8 cellular contexts compared by ENCODE assay signal in the genomic region with DNA sequence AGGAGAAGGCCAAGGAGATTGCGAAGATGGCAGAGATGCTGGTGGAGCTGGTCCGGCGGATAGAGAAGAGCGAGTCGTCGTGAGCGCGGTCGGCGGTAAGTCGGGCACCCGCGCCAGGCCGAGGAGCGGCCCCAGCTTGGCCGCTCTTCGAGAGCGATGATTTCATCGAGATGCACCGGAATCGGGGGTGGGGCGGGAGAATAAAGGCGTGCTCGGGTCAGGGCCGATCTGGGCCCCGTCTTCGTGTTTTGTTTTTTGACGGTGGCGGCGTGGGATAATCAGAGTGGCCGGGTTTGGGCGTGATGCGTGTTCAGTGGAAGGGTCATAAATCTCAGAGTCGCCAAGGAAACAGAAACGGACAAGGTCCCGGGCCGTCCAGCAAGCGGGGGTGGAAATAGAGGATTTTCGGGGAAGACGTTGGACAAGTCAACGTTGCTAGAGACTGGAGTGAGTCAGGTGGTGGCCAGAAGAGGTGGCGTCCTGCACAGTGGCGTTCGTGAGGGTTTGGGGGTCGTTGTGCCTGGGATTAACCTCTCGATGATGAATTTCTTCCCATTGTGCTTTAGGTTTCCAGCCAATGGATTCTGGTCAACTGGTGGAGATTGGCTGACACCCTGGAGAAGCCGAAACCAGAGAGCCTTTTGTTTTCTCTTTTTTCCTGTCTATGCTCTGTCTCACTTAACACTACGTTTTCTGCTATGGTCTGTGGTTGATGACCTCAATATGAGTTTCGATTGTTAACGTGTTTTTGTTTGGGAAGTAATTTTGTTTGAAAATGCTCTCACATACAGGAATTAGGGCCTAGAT. TPM values are rescaled to one million over a fixed set of nuclear protein-coding genes. Genes with fewer than 3 reads are reported as not detected.
DNase-seq lines count a peak whose midpoint lies in the region; ATAC-seq and TF ChIP-seq lines count a peak whose summit lies in the region.

No MANE protein-coding gene starts in this region.

- H3K36me3 Mint-ChIP-seq in GM23338 (ENCODE audit: low read depth), result peaks cover 32% of the 10 kb centered on the region
- peaks cover 47% of the 10 kb centered on the region for H3K36me3 Mint-ChIP-seq in activated T-helper 17 cell treated with anti-CD3 and anti-CD28 coated beads, Interleukin-2, amount 50 U/mL, for 72 hours (ENCODE audit: low read depth)

- peaks cover 15% of the 10 kb centered on the region for H3K27me3 Mint-ChIP-seq in GM23338 (ENCODE audit: insufficient read depth, low read depth, poor library complexity)
- no peaks in the 10 kb centered on the region for H3K27me3 Mint-ChIP-seq in activated T-helper 17 cell treated with anti-CD3 and anti-CD28 coated beads, Interleukin-2, amount 50 U/mL, for 72 hours

- peak overlapping the region; percentile 99 for H3K4me3 Mint-ChIP-seq in GM23338
- peak overlapping the region; percentile 99 for H3K4me3 Mint-ChIP-seq in activated T-helper 17 cell treated with anti-CD3 and anti-CD28 coated beads, Interleukin-2, amount 50 U/mL, for 72 hours

- H3K4me1 ChIP-seq in ES-I3 (ENCODE audit: insufficient read depth, low read length) (peaks cover 15% of the 10 kb centered on the region), GM23338 (ENCODE audit: insufficient read depth) (peaks cover 16% of the 10 kb centered on the region), MM.1S (ENCODE audit: low read length) (peaks cover 6% of the 10 kb centered on the region; the same call in 1 of the 2 replicates), neuron (ENCODE audit: insufficient read depth, low read length) (peaks cover 23% of the 10 kb centered on the region), vagina (peaks cover 31% of the 10 kb centered on the region)

- TF ChIP-seq CTCF in GM23338 (conservative IDR thresholded peaks at IDR 0.05; ENCODE audit: low read depth in 2 of 2), result no peak
- TF ChIP-seq CTCF in MM.1S (IDR thresholded peaks at IDR 0.05; ENCODE audit: low read length), result no peak
- TF ChIP-seq CTCF in foreskin fibroblast (IDR thresholded peaks at IDR 0.05; ENCODE audit: low read depth, low read length), result no peak
- no peak for TF ChIP-seq CTCF in vagina (IDR thresholded peaks at IDR 0.05)

- H3K9me3 ChIP-seq in ES-I3 (ENCODE audit: control insufficient read depth, insufficient read depth, low read length), result no peaks in the 10 kb centered on the region
- no peaks in the 10 kb centered on the region for H3K9me3 ChIP-seq in MM.1S (replicated peaks; ENCODE audit: insufficient read depth, low read length)
- no peaks in the 10 kb centered on the region for H3K9me3 ChIP-seq in neuron (ENCODE audit: low read length)
- H3K9me3 ChIP-seq in vagina, result no peaks in the 10 kb centered on the region

- no peak for TF ChIP-seq POLR2A in vagina (IDR thresholded peaks at IDR 0.05)

- H3K9ac ChIP-seq in ES-I3 (ENCODE audit: low read depth, low read length) (peak overlapping the region; percentile 79), MM.1S (ENCODE audit: low read length) (peak overlapping the region; percentile 91)

- H3K27me3 ChIP-seq in GM23338 (ENCODE audit: insufficient read depth), result no peaks in the 10 kb centered on the region
- no peaks in the 10 kb centered on the region for H3K27me3 ChIP-seq in MM.1S (replicated peaks; ENCODE audit: insufficient read depth, low read length)
- no peaks in the 10 kb centered on the region for H3K27me3 ChIP-seq in neuron (ENCODE audit: insufficient read depth, low read length)
- no peaks in the 10 kb centered on the region for H3K27me3 ChIP-seq in vagina

- H3F3A ChIP-seq in GM23338 (replicated peaks; ENCODE audit: low read depth) (peaks cover 4% of the 10 kb centered on the region), MM.1S (ENCODE audit: insufficient read depth, low read length) (peaks cover 9% of the 10 kb centered on the region; the same call in 1 of the 2 replicates)

- H3K9me3 Mint-ChIP-seq in GM23338, result peaks cover 6% of the 10 kb centered on the region; the same call in 1 of the 3 replicates
- no peaks in the 10 kb centered on the region for H3K9me3 Mint-ChIP-seq in activated T-helper 17 cell treated with anti-CD3 and anti-CD28 coated beads, Interleukin-2, amount 50 U/mL, for 72 hours

- H3K36me3 ChIP-seq in ES-I3 (ENCODE audit: insufficient read depth, low read length), result peaks cover 11% of the 10 kb centered on the region; the same call in 1 of the 2 replicates
- peaks cover 13% of the 10 kb centered on the region for H3K36me3 ChIP-seq in GM23338 (ENCODE audit: insufficient read depth)
- H3K36me3 ChIP-seq in MM.1S (replicated peaks; ENCODE audit: insufficient read depth, low read length), result no peaks in the 10 kb centered on the region
- peaks cover 21% of the 10 kb centered on the region for H3K36me3 ChIP-seq in neuron (ENCODE audit: insufficient read depth, low read length)
- peaks cover 0 to 22% of the 10 kb centered on the region in 2 donors for H3K36me3 ChIP-seq in vagina

- DNase-seq in GM23338 (ENCODE audit: low spot score), result peak; percentile 45
- peak; percentile 55 for DNase-seq in MM.1S
- DNase-seq in foreskin fibroblast, result peak; percentile 35 to 72
- no peak for DNase-seq in vagina (ENCODE audit: extremely low spot score in 2 of 2)
- no peak for DNase-seq in NCI-H1048 (lab: John Stamatoyannopoulos, UW)

- peak overlapping the region; percentile 98 for H3K4me2 ChIP-seq in GM23338
- peak overlapping the region; percentile 66 for H3K4me2 ChIP-seq in MM.1S (ENCODE audit: low read depth, low read length)

- no peaks in the 10 kb centered on the region for H3K9me2 ChIP-seq in GM23338 (ENCODE audit: insufficient read depth)
- no peaks in the 10 kb centered on the region for H3K9me2 ChIP-seq in MM.1S (replicated peaks; ENCODE audit: insufficient read depth, low read length)

- ATAC-seq in GM23338, result peak; percentile 42
- peak; percentile 75 for ATAC-seq in activated T-helper 17 cell treated with anti-CD3 and anti-CD28 coated beads, Interleukin-2, amount 50 U/mL, for 72 hours (replicated peaks)

- H3K27ac Mint-ChIP-seq in GM23338, result peak overlapping the region; percentile 95
- peak overlapping the region; percentile 100 for H3K27ac Mint-ChIP-seq in activated T-helper 17 cell treated with anti-CD3 and anti-CD28 coated beads, Interleukin-2, amount 50 U/mL, for 72 hours

- H3K4me3 ChIP-seq in GM23338, result peak overlapping the region; percentile 98
- peak overlapping the region; percentile 79 for H3K4me3 ChIP-seq in MM.1S (ENCODE audit: low read length)
- peak overlapping the region; percentile 98 to 99 for H3K4me3 ChIP-seq in foreskin fibroblast (ENCODE audit: low read depth in 1 of 2, low read length in 2 of 2)
- peak overlapping the region; percentile 65 for H3K4me3 ChIP-seq in neuron (ENCODE audit: low read length)
- peak overlapping the region; percentile 79 to 81 for H3K4me3 ChIP-seq in vagina

- H3K27ac ChIP-seq in GM23338 (ENCODE audit: low read depth) (peak overlapping the region; percentile 99), MM.1S (ENCODE audit: low read length) (peak overlapping the region; percentile 84), vagina (peak overlapping the region; percentile 91)

- peaks cover 19% of the 10 kb centered on the region for H3K4me1 Mint-ChIP-seq in GM23338
- H3K4me1 Mint-ChIP-seq in activated T-helper 17 cell treated with anti-CD3 and anti-CD28 coated beads, Interleukin-2, amount 50 U/mL, for 72 hours, result peaks cover 15% of the 10 kb centered on the region

- H2AFZ ChIP-seq in GM23338 (no peak overlapping the region), MM.1S (ENCODE audit: low read length) (peak overlapping the region; percentile 51), neuron (ENCODE audit: low read depth, low read length) (no peak overlapping the region)

- intact Hi-C loops in vagina (cut with DNase I), result no loop called here

- peaks cover 21% of the 10 kb centered on the region for H4K20me1 ChIP-seq in GM23338 (replicated peaks; ENCODE audit: insufficient read depth)
- no peaks in the 10 kb centered on the region for H4K20me1 ChIP-seq in MM.1S (ENCODE audit: insufficient read depth, low read length)

- H3K79me2 ChIP-seq in GM23338 (replicated peaks; ENCODE audit: insufficient read depth) (peaks cover 28% of the 10 kb centered on the region), MM.1S (ENCODE audit: low read length) (peaks cover 25% of the 10 kb centered on the region)

TF ChIP-seq in GM23338, 12 proteins besides CTCF, POLR2A, EP300 and RAD21:
- TF ChIP-seq, protein P1, sequence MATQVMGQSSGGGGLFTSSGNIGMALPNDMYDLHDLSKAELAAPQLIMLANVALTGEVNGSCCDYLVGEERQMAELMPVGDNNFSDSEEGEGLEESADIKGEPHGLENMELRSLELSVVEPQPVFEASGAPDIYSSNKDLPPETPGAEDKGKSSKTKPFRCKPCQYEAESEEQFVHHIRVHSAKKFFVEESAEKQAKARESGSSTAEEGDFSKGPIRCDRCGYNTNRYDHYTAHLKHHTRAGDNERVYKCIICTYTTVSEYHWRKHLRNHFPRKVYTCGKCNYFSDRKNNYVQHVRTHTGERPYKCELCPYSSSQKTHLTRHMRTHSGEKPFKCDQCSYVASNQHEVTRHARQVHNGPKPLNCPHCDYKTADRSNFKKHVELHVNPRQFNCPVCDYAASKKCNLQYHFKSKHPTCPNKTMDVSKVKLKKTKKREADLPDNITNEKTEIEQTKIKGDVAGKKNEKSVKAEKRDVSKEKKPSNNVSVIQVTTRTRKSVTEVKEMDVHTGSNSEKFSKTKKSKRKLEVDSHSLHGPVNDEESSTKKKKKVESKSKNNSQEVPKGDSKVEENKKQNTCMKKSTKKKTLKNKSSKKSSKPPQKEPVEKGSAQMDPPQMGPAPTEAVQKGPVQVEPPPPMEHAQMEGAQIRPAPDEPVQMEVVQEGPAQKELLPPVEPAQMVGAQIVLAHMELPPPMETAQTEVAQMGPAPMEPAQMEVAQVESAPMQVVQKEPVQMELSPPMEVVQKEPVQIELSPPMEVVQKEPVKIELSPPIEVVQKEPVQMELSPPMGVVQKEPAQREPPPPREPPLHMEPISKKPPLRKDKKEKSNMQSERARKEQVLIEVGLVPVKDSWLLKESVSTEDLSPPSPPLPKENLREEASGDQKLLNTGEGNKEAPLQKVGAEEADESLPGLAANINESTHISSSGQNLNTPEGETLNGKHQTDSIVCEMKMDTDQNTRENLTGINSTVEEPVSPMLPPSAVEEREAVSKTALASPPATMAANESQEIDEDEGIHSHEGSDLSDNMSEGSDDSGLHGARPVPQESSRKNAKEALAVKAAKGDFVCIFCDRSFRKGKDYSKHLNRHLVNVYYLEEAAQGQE (IDR thresholded peaks at IDR 0.05; ENCODE audit: unreplicated experiment), result no peak

RNA-seq across cellular contexts. Expression of a gene that starts 0.9 kb away (rescaled TPM):
- total RNA-seq in GM23338 (2014; rRNA removed; shearing (Covaris generic)), result 154 and 168 TPM in 2 replicates
- polyA plus RNA-seq in GM23338 (2016; fragmentation: Nextera tagmentation; extraction: Ambion mirVana), result 272 and 288 TPM in 2 replicates
- 10 to 100 TPM; 86.7 to 96.7 TPM for total RNA-seq in activated T-helper 17 cell treated with anti-CD3 and anti-CD28 coated beads, Interleukin-2, amount 50 U/mL, for 72 hours
- 166 TPM for total RNA-seq in vagina

RNA-seq across cellular contexts. Expression of a gene that starts 52.3 kb away (rescaled TPM):
- 0.43 TPM in 1 of 2 replicates, not detected in the other for total RNA-seq in GM23338 (2014; rRNA removed; shearing (Covaris generic))
- 0.32 TPM in 1 of 2 replicates, not detected in the other for polyA plus RNA-seq in GM23338 (2016; fragmentation: Nextera tagmentation; extraction: Ambion mirVana)
- 1 to 10 TPM in 1 of 2 donors, under 1 TPM in 1; 0.87 to 2.5 TPM for total RNA-seq in activated T-helper 17 cell treated with anti-CD3 and anti-CD28 coated beads, Interleukin-2, amount 50 U/mL, for 72 hours
- total RNA-seq in vagina, result 18.2 TPM

Comparison
In these comparisons a context has a peak if more than half of its experiments do, and no peak if none do; other contexts are left out.
1. DNase-seq: peak in GM23338 (single experiment), MM.1S (single experiment) and foreskin fibroblast (2 of 2); none in vagina (0 of 2) and NCI-H1048 (single experiment).
2. Peak in every context shown above with its lines, with median percentiles within 50 percentile points of each other: H3K27ac ChIP-seq and H3K4me3 ChIP-seq.